2 cellular contexts compared by ENCODE assay signal in genomic region chr20:38115205-38115604, GRCh38.
TF ChIP-seq lines count a peak whose summit lies in the region.

No MANE protein-coding gene starts in this region.

TF ChIP-seq in Ishikawa, 13 proteins besides CTCF, POLR2A, EP300 and RAD21 (continued from another document):
- TF ChIP-seq REST (IDR thresholded peaks at IDR 0.05; ENCODE audit: low read depth), result no peak
- TF ChIP-seq CEBPB (IDR thresholded peaks at IDR 0.05), result no peak
- TF ChIP-seq ZBTB7A (IDR thresholded peaks at IDR 0.05; ENCODE audit: low read depth), result no peak
- no peak for TF ChIP-seq FOXM1 (IDR thresholded peaks at IDR 0.05; ENCODE audit: borderline replicate concordance, low read depth)
- no peak for TF ChIP-seq MAX (IDR thresholded peaks at IDR 0.05)
- TF ChIP-seq TAF1 (IDR thresholded peaks at IDR 0.05; ENCODE audit: low read depth), result no peak
- TF ChIP-seq CREB1 (IDR thresholded peaks at IDR 0.05; ENCODE audit: low read depth), result no peak
- no peak for TF ChIP-seq TCF12 (IDR thresholded peaks at IDR 0.05; ENCODE audit: low read depth)
- TF ChIP-seq, protein P1, sequence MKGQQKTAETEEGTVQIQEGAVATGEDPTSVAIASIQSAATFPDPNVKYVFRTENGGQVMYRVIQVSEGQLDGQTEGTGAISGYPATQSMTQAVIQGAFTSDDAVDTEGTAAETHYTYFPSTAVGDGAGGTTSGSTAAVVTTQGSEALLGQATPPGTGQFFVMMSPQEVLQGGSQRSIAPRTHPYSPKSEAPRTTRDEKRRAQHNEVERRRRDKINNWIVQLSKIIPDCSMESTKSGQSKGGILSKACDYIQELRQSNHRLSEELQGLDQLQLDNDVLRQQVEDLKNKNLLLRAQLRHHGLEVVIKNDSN (IDR thresholded peaks at IDR 0.05), result no peak
- TF ChIP-seq YY1 (IDR thresholded peaks at IDR 0.05; ENCODE audit: low read depth), result no peak
- no peak for TF ChIP-seq EGR1 (IDR thresholded peaks at IDR 0.05)
- TF ChIP-seq TEAD4 (IDR thresholded peaks at IDR 0.05), result no peak

TF ChIP-seq in K562, 482 proteins besides CTCF, POLR2A, EP300 and RAD21 (continued from another document):
- TF ChIP-seq, protein P2, sequence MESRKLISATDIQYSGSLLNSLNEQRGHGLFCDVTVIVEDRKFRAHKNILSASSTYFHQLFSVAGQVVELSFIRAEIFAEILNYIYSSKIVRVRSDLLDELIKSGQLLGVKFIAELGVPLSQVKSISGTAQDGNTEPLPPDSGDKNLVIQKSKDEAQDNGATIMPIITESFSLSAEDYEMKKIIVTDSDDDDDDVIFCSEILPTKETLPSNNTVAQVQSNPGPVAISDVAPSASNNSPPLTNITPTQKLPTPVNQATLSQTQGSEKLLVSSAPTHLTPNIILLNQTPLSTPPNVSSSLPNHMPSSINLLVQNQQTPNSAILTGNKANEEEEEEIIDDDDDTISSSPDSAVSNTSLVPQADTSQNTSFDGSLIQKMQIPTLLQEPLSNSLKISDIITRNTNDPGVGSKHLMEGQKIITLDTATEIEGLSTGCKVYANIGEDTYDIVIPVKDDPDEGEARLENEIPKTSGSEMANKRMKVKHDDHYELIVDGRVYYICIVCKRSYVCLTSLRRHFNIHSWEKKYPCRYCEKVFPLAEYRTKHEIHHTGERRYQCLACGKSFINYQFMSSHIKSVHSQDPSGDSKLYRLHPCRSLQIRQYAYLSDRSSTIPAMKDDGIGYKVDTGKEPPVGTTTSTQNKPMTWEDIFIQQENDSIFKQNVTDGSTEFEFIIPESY (CRISPR knock-in tag; IDR thresholded peaks at IDR 0.05), result peak; percentile 28; the same call in 1 of the 2 replicates
